28 cellular contexts compared by ENCODE assay signal in the genomic region with DNA sequence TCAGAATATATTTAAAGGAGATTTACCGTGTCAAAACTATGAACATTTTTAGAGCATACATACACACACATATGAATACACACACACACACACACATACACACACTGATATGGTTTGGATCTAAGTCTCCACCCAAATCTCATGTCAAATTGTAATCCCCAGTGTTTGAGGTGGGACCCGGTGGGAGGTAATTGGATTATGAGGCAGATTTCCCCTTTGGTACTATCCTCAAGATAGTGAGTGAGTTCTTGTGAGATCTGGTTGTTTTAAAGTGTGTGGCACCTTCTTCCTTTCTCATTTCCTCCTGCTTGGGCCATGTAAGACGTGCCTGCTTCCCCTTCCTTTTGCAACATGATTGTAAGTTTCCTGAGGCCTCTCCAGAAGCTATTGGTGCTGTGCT.
"Had no signal": no experiment of that assay in that cellular context is flagged by ENCODE, and none has a peak within 500 bp of the region (broad histone marks: within the 10 kb centered on the region; RNA-seq: fewer than 3 reads in every experiment).

No MANE protein-coding gene starts in this region.

- H3K4me3 Mint-ChIP-seq: activated CD4-positive, alpha-beta memory T cell treated with anti-CD3 and anti-CD28 coated beads for 36 hours; activated CD4-positive, alpha-beta T cell treated with anti-CD3 and anti-CD28 coated beads for 36 hours; activated CD4-positive, alpha-beta T cell treated with anti-CD3 and anti-CD28 coated beads, Interleukin-2, amount 10 ng/mL, durations not matched to agents 24 days and 14 days; activated CD8-positive, alpha-beta memory T cell treated with anti-CD3 and anti-CD28 coated beads, Interleukin-2, amount 10 ng/mL, durations not matched to agents 7 days and 5 days; activated CD8-positive, alpha-beta T cell treated with anti-CD3 and anti-CD28 coated beads, Interleukin-2, amount 10 ng/mL, durations not matched to agents 7 days and 5 days; activated naive CD8-positive, alpha-beta T cell; activated T-cell treated with anti-CD3 and anti-CD28 coated beads, Interleukin-2, amount 50 U/mL, for 24 hours; activated T-helper 17 cell treated with anti-CD3 and anti-CD28 coated beads, Interleukin-2, amount 50 U/mL, for 72 hours; T-helper 1 cell treated with Interleukin-12 subunit alpha and Interleukin-12 subunit beta and Interleukin-4 antibody, amounts not matched to agents 30 μg/mL and 1 μg/mL, for 36 hours had no signal

- H3K9me3 Mint-ChIP-seq: activated CD4-positive, alpha-beta memory T cell treated with anti-CD3 and anti-CD28 coated beads for 36 hours; activated T-helper 17 cell treated with anti-CD3 and anti-CD28 coated beads, Interleukin-2, amount 50 U/mL, for 72 hours; T-helper 1 cell treated with Interleukin-12 subunit alpha and Interleukin-12 subunit beta and Interleukin-4 antibody, amounts not matched to agents 30 μg/mL and 1 μg/mL, for 36 hours had no signal

- H3K27me3 Mint-ChIP-seq: activated naive CD8-positive, alpha-beta T cell had no signal

- H3K27ac ChIP-seq: body of pancreas, colonic mucosa had no signal

- ATAC-seq: activated CD4-positive, alpha-beta T cell treated with anti-CD3 and anti-CD28 coated beads for 36 hours; activated CD8-positive, alpha-beta memory T cell treated with anti-CD3 and anti-CD28 coated beads, Interleukin-2, amount 10 ng/mL, durations not matched to agents 7 days and 5 days; activated CD8-positive, alpha-beta T cell treated with anti-CD3 and anti-CD28 coated beads, Interleukin-2, amount 10 ng/mL, durations not matched to agents 7 days and 5 days; activated T-helper 17 cell treated with anti-CD3 and anti-CD28 coated beads, Interleukin-2, amount 50 U/mL, for 72 hours; body of pancreas; esophagus mucosa had no signal

- H3K9me3 ChIP-seq: body of pancreas, colonic mucosa had no signal

- DNase-seq: activated CD4-positive, alpha-beta memory T cell treated with anti-CD3 and anti-CD28 coated beads for 36 hours; activated CD4-positive, alpha-beta T cell treated with anti-CD3 and anti-CD28 coated beads for 36 hours; activated CD4-positive, alpha-beta T cell treated with anti-CD3 and anti-CD28 coated beads, Interleukin-2, amount 10 ng/mL, durations not matched to agents 24 days and 14 days; activated CD4-positive, CD25-positive, alpha-beta regulatory T cell; activated CD4-positive, CD25-positive, alpha-beta regulatory T cell treated with anti-CD3 and anti-CD28 coated beads, Interleukin-2, amount 50 U/mL, for 72 hours; activated CD8-positive, alpha-beta memory T cell treated with anti-CD3 and anti-CD28 coated beads, Interleukin-2, amount 10 ng/mL, durations not matched to agents 7 days and 5 days; activated CD8-positive, alpha-beta memory T cell treated with anti-CD3 and anti-CD28 coated beads, Interleukin-2, amount 50 U/mL, for 4 hours; activated CD8-positive, alpha-beta T cell treated with anti-CD3 and anti-CD28 coated beads, Interleukin-2, amount 10 ng/mL, durations not matched to agents 7 days and 5 days; activated effector memory CD4-positive, alpha-beta T cell treated with Interleukin-2 at 50 U/mL for 16 hours; activated gamma-delta T cell treated with Interleukin-2 at 50 U/mL for 16 hours; activated naive CD4-positive, alpha-beta T cell treated with anti-CD3 and anti-CD28 coated beads, Interleukin-2, amount 50 U/mL, for 16 hours; activated naive CD4-positive, alpha-beta T cell treated with Interleukin-2 at 50 U/mL for 16 hours; activated T-cell treated with anti-CD3 and anti-CD28 coated beads, Interleukin-2, amount 50 U/mL, for 24 hours; amygdala; aorta; body of pancreas; central memory CD4-positive, alpha-beta T cell; cerebellar nuclear complex; colonic mucosa; effector CD8-positive, alpha-beta T cell; foreskin fibroblast; head of caudate nucleus; T1000 had no signal

- H3K4me1 Mint-ChIP-seq: activated CD8-positive, alpha-beta memory T cell treated with anti-CD3 and anti-CD28 coated beads, Interleukin-2, amount 10 ng/mL, durations not matched to agents 7 days and 5 days had no signal

- H3K27ac Mint-ChIP-seq: activated CD4-positive, alpha-beta memory T cell treated with anti-CD3 and anti-CD28 coated beads for 36 hours; activated CD4-positive, alpha-beta T cell treated with anti-CD3 and anti-CD28 coated beads for 36 hours; activated CD4-positive, alpha-beta T cell treated with anti-CD3 and anti-CD28 coated beads, Interleukin-2, amount 10 ng/mL, durations not matched to agents 24 days and 14 days; activated CD8-positive, alpha-beta memory T cell treated with anti-CD3 and anti-CD28 coated beads, Interleukin-2, amount 10 ng/mL, durations not matched to agents 7 days and 5 days; activated CD8-positive, alpha-beta T cell treated with anti-CD3 and anti-CD28 coated beads, Interleukin-2, amount 10 ng/mL, durations not matched to agents 7 days and 5 days; activated naive CD8-positive, alpha-beta T cell; activated T-cell treated with anti-CD3 and anti-CD28 coated beads, Interleukin-2, amount 50 U/mL, for 24 hours; activated T-helper 17 cell treated with anti-CD3 and anti-CD28 coated beads, Interleukin-2, amount 50 U/mL, for 72 hours; T-helper 1 cell treated with Interleukin-12 subunit alpha and Interleukin-12 subunit beta and Interleukin-4 antibody, amounts not matched to agents 30 μg/mL and 1 μg/mL, for 36 hours had no signal

- H3K4me1 ChIP-seq: body of pancreas had no signal

- H3K4me3 ChIP-seq: body of pancreas, cardiac muscle cell, colonic mucosa had no signal

- H3K36me3 Mint-ChIP-seq: activated CD4-positive, alpha-beta memory T cell treated with anti-CD3 and anti-CD28 coated beads for 36 hours; activated CD8-positive, alpha-beta memory T cell treated with anti-CD3 and anti-CD28 coated beads, Interleukin-2, amount 10 ng/mL, durations not matched to agents 7 days and 5 days; activated naive CD8-positive, alpha-beta T cell had no signal

- H3K27me3 ChIP-seq: body of pancreas, cardiac muscle cell, colonic mucosa had no signal

- H3K36me3 ChIP-seq: cardiac muscle cell, colonic mucosa had no signal
